Comparison of ENCODE assay signal across 1 cellular context in the genomic region with DNA sequence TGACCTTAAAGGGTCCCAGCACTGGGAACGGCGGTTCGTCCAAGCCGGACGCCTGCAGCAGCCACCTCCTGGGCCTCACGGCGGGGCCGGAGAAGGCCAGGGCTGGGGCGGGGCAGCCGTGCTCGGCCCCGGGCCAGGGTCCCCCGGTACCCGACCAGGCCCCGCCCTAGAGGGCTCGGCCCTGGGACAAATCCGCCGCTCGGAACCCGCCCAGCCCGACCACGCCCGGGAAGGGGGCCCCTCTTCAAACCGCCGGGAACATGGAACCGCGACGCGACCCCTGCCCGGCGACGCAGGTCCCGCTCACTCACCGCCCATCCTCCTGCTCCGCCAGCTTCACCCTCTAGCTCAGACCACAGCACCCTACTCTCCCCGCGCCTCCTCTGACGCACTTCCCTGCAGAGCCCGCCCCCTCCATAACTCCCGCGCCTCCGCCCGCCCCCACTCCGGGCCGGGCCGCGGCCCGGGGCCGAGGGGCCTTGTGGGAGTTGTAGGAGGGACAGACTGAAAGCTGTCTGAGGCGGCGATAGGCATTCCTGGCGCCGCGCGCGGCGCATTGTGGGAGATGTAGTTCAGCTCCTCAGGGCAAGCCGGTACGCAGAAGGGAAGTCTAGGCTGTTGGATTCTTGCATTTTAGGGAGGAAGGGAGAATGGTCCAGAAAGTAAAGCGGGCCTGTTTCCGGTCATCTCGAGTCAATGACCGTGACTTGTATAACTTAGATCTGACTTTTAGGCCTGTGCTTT.
A peak's percentile ranks its signal among the peaks of the same experiment; 100 is the strongest.
TF ChIP-seq lines count a peak whose summit lies in the region.

A gene (minus strand): TSS at position 365 of the 744 bp plus-strand sequence. CDS start 1,478 bp downstream, outside the sequence.

TF ChIP-seq in K562, 482 proteins besides CTCF, POLR2A, EP300 and RAD21 (continued from another document and continues in another):
- TF ChIP-seq, protein P1, sequence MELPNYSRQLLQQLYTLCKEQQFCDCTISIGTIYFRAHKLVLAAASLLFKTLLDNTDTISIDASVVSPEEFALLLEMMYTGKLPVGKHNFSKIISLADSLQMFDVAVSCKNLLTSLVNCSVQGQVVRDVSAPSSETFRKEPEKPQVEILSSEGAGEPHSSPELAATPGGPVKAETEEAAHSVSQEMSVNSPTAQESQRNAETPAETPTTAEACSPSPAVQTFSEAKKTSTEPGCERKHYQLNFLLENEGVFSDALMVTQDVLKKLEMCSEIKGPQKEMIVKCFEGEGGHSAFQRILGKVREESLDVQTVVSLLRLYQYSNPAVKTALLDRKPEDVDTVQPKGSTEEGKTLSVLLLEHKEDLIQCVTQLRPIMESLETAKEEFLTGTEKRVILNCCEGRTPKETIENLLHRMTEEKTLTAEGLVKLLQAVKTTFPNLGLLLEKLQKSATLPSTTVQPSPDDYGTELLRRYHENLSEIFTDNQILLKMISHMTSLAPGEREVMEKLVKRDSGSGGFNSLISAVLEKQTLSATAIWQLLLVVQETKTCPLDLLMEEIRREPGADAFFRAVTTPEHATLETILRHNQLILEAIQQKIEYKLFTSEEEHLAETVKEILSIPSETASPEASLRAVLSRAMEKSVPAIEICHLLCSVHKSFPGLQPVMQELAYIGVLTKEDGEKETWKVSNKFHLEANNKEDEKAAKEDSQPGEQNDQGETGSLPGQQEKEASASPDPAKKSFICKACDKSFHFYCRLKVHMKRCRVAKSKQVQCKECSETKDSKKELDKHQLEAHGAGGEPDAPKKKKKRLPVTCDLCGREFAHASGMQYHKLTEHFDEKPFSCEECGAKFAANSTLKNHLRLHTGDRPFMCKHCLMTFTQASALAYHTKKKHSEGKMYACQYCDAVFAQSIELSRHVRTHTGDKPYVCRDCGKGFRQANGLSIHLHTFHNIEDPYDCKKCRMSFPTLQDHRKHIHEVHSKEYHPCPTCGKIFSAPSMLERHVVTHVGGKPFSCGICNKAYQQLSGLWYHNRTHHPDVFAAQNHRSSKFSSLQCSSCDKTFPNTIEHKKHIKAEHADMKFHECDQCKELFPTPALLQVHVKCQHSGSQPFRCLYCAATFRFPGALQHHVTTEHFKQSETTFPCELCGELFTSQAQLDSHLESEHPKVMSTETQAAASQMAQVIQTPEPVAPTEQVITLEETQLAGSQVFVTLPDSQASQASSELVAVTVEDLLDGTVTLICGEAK (IDR thresholded peaks at IDR 0.05) = no peak
- TF ChIP-seq, protein P1 (CRISPR knock-in tag; IDR thresholded peaks at IDR 0.05) = no peak
- peak; percentile 53; the same call in 1 of the 2 replicates for TF ChIP-seq ZNF644 (tag; IDR thresholded peaks at IDR 0.05; ENCODE audit: low read depth)
- TF ChIP-seq ZNF23 (CRISPR knock-in tag; IDR thresholded peaks at IDR 0.05) = no peak
- 0 out of 2 replicates have a peak, but pooled peaks have one; percentile 2 for TF ChIP-seq CHD2 (IDR thresholded peaks at IDR 0.05; ENCODE audit: low read depth, low read length)
- TF ChIP-seq, protein P2, sequence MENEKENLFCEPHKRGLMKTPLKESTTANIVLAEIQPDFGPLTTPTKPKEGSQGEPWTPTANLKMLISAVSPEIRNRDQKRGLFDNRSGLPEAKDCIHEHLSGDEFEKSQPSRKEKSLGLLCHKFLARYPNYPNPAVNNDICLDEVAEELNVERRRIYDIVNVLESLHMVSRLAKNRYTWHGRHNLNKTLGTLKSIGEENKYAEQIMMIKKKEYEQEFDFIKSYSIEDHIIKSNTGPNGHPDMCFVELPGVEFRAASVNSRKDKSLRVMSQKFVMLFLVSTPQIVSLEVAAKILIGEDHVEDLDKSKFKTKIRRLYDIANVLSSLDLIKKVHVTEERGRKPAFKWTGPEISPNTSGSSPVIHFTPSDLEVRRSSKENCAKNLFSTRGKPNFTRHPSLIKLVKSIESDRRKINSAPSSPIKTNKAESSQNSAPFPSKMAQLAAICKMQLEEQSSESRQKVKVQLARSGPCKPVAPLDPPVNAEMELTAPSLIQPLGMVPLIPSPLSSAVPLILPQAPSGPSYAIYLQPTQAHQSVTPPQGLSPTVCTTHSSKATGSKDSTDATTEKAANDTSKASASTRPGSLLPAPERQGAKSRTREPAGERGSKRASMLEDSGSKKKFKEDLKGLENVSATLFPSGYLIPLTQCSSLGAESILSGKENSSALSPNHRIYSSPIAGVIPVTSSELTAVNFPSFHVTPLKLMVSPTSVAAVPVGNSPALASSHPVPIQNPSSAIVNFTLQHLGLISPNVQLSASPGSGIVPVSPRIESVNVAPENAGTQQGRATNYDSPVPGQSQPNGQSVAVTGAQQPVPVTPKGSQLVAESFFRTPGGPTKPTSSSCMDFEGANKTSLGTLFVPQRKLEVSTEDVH (IDR thresholded peaks at IDR 0.05; ENCODE audit: low read depth, partially characterized antibody) = peak; percentile 52
- no peak for TF ChIP-seq STAG1 (CRISPR knock-in tag; IDR thresholded peaks at IDR 0.05; ENCODE audit: borderline replicate concordance)
- TF ChIP-seq ZNF41 (CRISPR knock-in tag; conservative IDR thresholded peaks at IDR 0.05) = no peak
- no peak for TF ChIP-seq CEBPG (CRISPR knock-in tag; IDR thresholded peaks at IDR 0.05)
- TF ChIP-seq CEBPG (tag; conservative IDR thresholded peaks at IDR 0.05 in 1 of 2, IDR thresholded peaks at IDR 0.05 in 1 of 2) = no peak
- TF ChIP-seq, protein P3, sequence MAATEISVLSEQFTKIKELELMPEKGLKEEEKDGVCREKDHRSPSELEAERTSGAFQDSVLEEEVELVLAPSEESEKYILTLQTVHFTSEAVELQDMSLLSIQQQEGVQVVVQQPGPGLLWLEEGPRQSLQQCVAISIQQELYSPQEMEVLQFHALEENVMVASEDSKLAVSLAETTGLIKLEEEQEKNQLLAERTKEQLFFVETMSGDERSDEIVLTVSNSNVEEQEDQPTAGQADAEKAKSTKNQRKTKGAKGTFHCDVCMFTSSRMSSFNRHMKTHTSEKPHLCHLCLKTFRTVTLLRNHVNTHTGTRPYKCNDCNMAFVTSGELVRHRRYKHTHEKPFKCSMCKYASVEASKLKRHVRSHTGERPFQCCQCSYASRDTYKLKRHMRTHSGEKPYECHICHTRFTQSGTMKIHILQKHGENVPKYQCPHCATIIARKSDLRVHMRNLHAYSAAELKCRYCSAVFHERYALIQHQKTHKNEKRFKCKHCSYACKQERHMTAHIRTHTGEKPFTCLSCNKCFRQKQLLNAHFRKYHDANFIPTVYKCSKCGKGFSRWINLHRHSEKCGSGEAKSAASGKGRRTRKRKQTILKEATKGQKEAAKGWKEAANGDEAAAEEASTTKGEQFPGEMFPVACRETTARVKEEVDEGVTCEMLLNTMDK (IDR thresholded peaks at IDR 0.05; ENCODE audit: borderline replicate concordance, insufficient read depth, low read depth, low read length, poor library complexity, severe bottlenecking) = no peak
- TF ChIP-seq, protein P4, sequence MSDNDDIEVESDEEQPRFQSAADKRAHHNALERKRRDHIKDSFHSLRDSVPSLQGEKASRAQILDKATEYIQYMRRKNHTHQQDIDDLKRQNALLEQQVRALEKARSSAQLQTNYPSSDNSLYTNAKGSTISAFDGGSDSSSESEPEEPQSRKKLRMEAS (CRISPR knock-in tag; IDR thresholded peaks at IDR 0.05) = no peak
- TF ChIP-seq, protein P5, sequence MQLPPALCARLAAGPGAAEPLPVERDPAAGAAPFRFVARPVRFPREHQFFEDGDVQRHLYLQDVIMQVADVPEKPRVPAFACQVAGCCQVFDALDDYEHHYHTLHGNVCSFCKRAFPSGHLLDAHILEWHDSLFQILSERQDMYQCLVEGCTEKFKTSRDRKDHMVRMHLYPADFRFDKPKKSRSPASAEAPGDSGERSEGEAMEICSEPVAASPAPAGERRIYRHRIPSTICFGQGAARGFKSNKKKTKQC (CRISPR knock-in tag; IDR thresholded peaks at IDR 0.05) = no peak
- TF ChIP-seq MCM5 (IDR thresholded peaks at IDR 0.05; ENCODE audit: low read depth) = no peak
- no peak for TF ChIP-seq KLF1 (tag; IDR thresholded peaks at IDR 0.05)
- TF ChIP-seq, protein P6, sequence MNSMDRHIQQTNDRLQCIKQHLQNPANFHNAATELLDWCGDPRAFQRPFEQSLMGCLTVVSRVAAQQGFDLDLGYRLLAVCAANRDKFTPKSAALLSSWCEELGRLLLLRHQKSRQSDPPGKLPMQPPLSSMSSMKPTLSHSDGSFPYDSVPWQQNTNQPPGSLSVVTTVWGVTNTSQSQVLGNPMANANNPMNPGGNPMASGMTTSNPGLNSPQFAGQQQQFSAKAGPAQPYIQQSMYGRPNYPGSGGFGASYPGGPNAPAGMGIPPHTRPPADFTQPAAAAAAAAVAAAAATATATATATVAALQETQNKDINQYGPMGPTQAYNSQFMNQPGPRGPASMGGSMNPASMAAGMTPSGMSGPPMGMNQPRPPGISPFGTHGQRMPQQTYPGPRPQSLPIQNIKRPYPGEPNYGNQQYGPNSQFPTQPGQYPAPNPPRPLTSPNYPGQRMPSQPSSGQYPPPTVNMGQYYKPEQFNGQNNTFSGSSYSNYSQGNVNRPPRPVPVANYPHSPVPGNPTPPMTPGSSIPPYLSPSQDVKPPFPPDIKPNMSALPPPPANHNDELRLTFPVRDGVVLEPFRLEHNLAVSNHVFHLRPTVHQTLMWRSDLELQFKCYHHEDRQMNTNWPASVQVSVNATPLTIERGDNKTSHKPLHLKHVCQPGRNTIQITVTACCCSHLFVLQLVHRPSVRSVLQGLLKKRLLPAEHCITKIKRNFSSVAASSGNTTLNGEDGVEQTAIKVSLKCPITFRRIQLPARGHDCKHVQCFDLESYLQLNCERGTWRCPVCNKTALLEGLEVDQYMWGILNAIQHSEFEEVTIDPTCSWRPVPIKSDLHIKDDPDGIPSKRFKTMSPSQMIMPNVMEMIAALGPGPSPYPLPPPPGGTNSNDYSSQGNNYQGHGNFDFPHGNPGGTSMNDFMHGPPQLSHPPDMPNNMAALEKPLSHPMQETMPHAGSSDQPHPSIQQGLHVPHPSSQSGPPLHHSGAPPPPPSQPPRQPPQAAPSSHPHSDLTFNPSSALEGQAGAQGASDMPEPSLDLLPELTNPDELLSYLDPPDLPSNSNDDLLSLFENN (IDR thresholded peaks at IDR 0.05; ENCODE audit: low read depth in 2 of 2, low read length in 2 of 2) = 0 out of 4 replicates have a peak, but pooled peaks of 1 of the 2 experiments have one; percentile 18
- TF ChIP-seq, protein P7, sequence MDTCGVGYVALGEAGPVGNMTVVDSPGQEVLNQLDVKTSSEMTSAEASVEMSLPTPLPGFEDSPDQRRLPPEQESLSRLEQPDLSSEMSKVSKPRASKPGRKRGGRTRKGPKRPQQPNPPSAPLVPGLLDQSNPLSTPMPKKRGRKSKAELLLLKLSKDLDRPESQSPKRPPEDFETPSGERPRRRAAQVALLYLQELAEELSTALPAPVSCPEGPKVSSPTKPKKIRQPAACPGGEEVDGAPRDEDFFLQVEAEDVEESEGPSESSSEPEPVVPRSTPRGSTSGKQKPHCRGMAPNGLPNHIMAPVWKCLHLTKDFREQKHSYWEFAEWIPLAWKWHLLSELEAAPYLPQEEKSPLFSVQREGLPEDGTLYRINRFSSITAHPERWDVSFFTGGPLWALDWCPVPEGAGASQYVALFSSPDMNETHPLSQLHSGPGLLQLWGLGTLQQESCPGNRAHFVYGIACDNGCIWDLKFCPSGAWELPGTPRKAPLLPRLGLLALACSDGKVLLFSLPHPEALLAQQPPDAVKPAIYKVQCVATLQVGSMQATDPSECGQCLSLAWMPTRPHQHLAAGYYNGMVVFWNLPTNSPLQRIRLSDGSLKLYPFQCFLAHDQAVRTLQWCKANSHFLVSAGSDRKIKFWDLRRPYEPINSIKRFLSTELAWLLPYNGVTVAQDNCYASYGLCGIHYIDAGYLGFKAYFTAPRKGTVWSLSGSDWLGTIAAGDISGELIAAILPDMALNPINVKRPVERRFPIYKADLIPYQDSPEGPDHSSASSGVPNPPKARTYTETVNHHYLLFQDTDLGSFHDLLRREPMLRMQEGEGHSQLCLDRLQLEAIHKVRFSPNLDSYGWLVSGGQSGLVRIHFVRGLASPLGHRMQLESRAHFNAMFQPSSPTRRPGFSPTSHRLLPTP (IDR thresholded peaks at IDR 0.05; ENCODE audit: borderline replicate concordance, extremely low read depth, insufficient read length) = no peak
- TF ChIP-seq XRCC5 (IDR thresholded peaks at IDR 0.05; ENCODE audit: low read depth, low read length) = no peak
- TF ChIP-seq, protein P8, sequence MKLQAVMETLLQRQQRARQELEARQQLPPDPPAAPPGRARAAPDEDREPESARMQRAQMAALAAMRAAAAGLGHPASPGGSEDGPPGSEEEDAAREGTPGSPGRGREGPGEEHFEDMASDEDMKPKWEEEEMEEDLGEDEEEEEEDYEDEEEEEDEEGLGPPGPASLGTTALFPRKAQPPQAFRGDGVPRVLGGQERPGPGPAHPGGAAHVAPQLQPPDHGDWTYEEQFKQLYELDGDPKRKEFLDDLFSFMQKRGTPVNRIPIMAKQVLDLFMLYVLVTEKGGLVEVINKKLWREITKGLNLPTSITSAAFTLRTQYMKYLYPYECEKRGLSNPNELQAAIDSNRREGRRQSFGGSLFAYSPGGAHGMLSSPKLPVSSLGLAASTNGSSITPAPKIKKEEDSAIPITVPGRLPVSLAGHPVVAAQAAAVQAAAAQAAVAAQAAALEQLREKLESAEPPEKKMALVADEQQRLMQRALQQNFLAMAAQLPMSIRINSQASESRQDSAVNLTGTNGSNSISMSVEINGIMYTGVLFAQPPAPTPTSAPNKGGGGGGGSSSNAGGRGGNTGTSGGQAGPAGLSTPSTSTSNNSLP (IDR thresholded peaks at IDR 0.05; ENCODE audit: borderline replicate concordance, low read depth, low read length) = no peak
- TF ChIP-seq, protein P9, sequence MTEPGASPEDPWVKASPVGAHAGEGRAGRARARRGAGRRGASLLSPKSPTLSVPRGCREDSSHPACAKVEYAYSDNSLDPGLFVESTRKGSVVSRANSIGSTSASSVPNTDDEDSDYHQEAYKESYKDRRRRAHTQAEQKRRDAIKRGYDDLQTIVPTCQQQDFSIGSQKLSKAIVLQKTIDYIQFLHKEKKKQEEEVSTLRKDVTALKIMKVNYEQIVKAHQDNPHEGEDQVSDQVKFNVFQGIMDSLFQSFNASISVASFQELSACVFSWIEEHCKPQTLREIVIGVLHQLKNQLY (CRISPR knock-in tag; conservative IDR thresholded peaks at IDR 0.05) = no peak
